8 cellular contexts compared by ENCODE assay signal in the genomic region with DNA sequence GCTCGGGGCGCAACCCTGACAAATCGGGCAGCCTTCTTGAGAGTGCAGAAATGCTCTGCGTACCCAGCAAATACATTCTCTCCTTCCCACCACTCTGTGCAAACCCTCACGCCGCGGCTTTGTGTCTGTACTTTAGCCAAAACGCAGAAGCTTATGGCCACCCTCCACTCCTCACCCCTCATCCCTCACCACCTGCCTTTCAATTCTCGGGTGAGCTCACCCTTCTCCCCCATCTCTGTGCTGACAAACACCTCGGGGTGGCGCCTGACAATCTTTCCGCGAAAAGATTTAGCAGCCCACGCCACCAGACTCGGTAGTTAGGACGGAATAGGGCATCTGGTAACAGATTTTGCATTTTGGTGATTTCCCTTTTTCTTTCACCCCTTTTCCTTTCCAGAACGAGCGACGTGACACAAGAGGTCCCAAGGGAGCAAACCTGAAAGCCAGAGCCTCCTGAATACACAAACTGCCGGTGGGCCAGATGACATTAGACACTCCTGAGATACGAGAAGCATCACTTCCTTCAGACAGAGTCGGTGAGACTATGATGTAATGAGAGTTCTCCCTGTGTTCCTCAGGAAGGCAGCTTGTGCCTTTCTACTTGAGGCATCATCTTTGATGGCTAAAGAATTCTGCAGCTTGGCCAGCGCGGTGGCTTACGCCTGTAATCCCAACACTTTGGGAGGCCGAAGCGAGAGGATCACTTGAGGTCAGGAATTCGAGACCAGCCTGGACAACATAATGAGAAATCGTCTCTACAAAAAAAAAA. TPM values are rescaled to one million over a fixed set of nuclear protein-coding genes. Genes with fewer than 3 reads are reported as not detected.
DNase-seq lines count a peak whose midpoint lies in the region; ATAC-seq, FAIRE-seq and TF ChIP-seq lines count a peak whose summit lies in the region.

No MANE protein-coding gene starts in this region.

- TF ChIP-seq EP300 in K562 (IDR thresholded peaks at IDR 0.05; ENCODE audit: low read length) = no peak

- intact Hi-C loops in K562 (cut with micrococcal nuclease) = loop anchor here (5.0 kb wide), 1 partner anchor 44 kb away; a partner anchor contains a TSS

- CTCF ChIA-PET in K562 (lab: Yijun Ruan, JAX; ENCODE audit: low intra/inter-chr PET ratio) = interaction anchor here (0.6 to 1.1 kb wide), 2 partner anchors 46 to 880 kb away, joined by 3 read pairs; no protein-coding TSS in a partner anchor

- no peak for TF ChIP-seq RAD21 in K562 (CRISPR knock-in tag; conservative IDR thresholded peaks at IDR 0.05 in 1 of 2, IDR thresholded peaks at IDR 0.05 in 1 of 2)

- no peaks in the 10 kb centered on the region; the same call in 1 of the 2 replicates for H4K20me1 ChIP-seq in K562 (replicated peaks; ENCODE audit: control insufficient read depth, insufficient read depth, low read length)

- H3K36me3 ChIP-seq in K562 (ENCODE audit: control insufficient read depth, insufficient read depth, low read length) = peaks cover 11% of the 10 kb centered on the region

- H3K27me3 ChIP-seq in K562 (ENCODE audit: control insufficient read depth in 2 of 2, insufficient read depth in 2 of 2, low read length in 2 of 2) = no peaks in the 10 kb centered on the region

- peaks cover 44% of the 10 kb centered on the region for H3K79me2 ChIP-seq in K562 (ENCODE audit: control insufficient read depth, insufficient read depth, low read length)

- no peaks in the 10 kb centered on the region for H3K9me3 ChIP-seq in K562 (replicated peaks; ENCODE audit: control insufficient read depth, insufficient read depth, low read depth, low read length)

- 14% methylated on average over 28 of the region's 29 CpGs for WGBS in K562 (ENCODE audit: insufficient coverage, low coverage, missing lambda C conversion rate)

- H3K27ac ChIP-seq in K562 (ENCODE audit: extremely low read depth, low read depth, low read length) = peak overlapping the region; percentile 77

- peak overlapping the region; percentile 98 for H3K4me2 ChIP-seq in K562 (ENCODE audit: insufficient read depth, low read length)

- POLR2A ChIA-PET in K562 (lab: Yijun Ruan, JAX) = interaction anchor here (0.6 to 2.3 kb wide), 3 partner anchors 9 to 45 kb away, joined by 3 to 11 read pairs (median 4); a partner anchor contains a TSS

- H3K4me3 ChIP-seq in K562 = peak overlapping the region; percentile 49

- TF ChIP-seq CTCF in K562 (IDR thresholded peaks at IDR 0.05 in 2 of 3, conservative IDR thresholded peaks at IDR 0.05 in 1 of 3; ENCODE audit: insufficient read depth in 2 of 3, low read depth in 1 of 3, low read length in 3 of 3) = peak in 1 of 3 experiments; percentile 16; a peak in 1 of 6 replicates

- FAIRE-seq in HTR-8/SVneo (lab: Jason Lieb, UNC) (peak; percentile 42), K562 (lab: Jason Lieb, UNC) (peak; percentile 58), islet of Langerhans (lab: Jason Lieb, UNC) (peak; percentile 55)

- no peak for TF ChIP-seq POLR2A in K562 (conservative IDR thresholded peaks at IDR 0.05)

- peak overlapping the region; percentile 85 to 93 for H3K9ac ChIP-seq in K562 (ENCODE audit: insufficient read depth in 1 of 2, low read depth in 2 of 2, low read length in 2 of 2)

- no TSS peak for BruUV-seq in K562 (replicated peaks; lab: Mats Ljungman, UMichigan)

- no peaks in the 10 kb centered on the region for H3K9me1 ChIP-seq in K562 (ENCODE audit: control insufficient read depth, insufficient read depth, low read length)

- H2AFZ ChIP-seq in K562 (ENCODE audit: low read depth, low read length) = peak overlapping the region; percentile 99

- peaks cover 3 to 5% of the 10 kb centered on the region in 2 experiments; a peak in 3 of 5 replicates for H3K4me1 ChIP-seq in K562 (replicated peaks in 1 of 2; ENCODE audit: control insufficient read depth in 2 of 2, insufficient read depth in 2 of 2, low read length in 2 of 2)

- in situ Hi-C loops in K562 (cut with MboI) = no loop called here

- DNase-seq in DMS53 treated with DMSO at 0.1 percent for 48 hours (lab: John Stamatoyannopoulos, UW; ENCODE audit: unreplicated experiment) = peak; percentile 35
- peak; percentile 33 for DNase-seq in HTR-8/SVneo (ENCODE audit: insufficient read length, low spot score)
- peak; percentile 17 to 70 (median 49) for DNase-seq in T-helper 2 cell
- peak; percentile 24 to 51 (median 32) for DNase-seq in K562 (ENCODE audit: extremely low read depth in 1 of 4, low spot score in 3 of 4)
- DNase-seq in stimulated activated CD4-positive, alpha-beta T cell treated with anti-CD3 and anti-CD28 coated beads, Interleukin-12 subunit alpha, Interleukin-12 subunit beta, amount 100 ng/mL, for 48 hours (ENCODE audit: low read depth in 2 of 3, low spot score in 1 of 3) = peak; percentile 43 to 60 (median 51)
- no peak for DNase-seq in DMS114 treated with DMSO at 0.1 percent for 48 hours (lab: John Stamatoyannopoulos, UW; ENCODE audit: unreplicated experiment)

- ATAC-seq in GM21367 (IDR thresholded peaks at IDR 0.05; ENCODE audit: unreplicated experiment) (peak; percentile 43), K562 (peak; percentile 58)

TF ChIP-seq in K562, 482 proteins besides CTCF, POLR2A, EP300 and RAD21 (continues in another document):
- no peak for TF ChIP-seq RB1 (IDR thresholded peaks at IDR 0.05; ENCODE audit: low read depth)
- no peak for TF ChIP-seq PTBP1 (IDR thresholded peaks at IDR 0.05; ENCODE audit: low read depth, low read length)
- TF ChIP-seq ZNF583 (CRISPR knock-in tag; IDR thresholded peaks at IDR 0.05) = no peak
- no peak for TF ChIP-seq PHF8 (IDR thresholded peaks at IDR 0.05; ENCODE audit: borderline replicate concordance, low read length)

RNA-seq across cellular contexts. Expression of a gene that starts 0.7 kb away (rescaled TPM):
- 26.9 and 67.3 TPM in 2 replicates for total RNA-seq in K562 (2011; cell fraction: chromatin; rRNA removed; ENCODE audit: low replicate concordance)
- 14.2 and 17.1 TPM in 2 replicates for total RNA-seq in K562 (2011; cell fraction: nucleolus; rRNA removed)
- 30.2 and 34.9 TPM in 2 replicates for total RNA-seq in K562 (2011; cell fraction: nucleoplasm; rRNA removed)
- total RNA-seq in K562 (2014; rRNA removed) (11.3 and 13.9 TPM in 2 replicates), K562 (2014; rRNA removed; fragmentation: Illumina TruSeq; extraction: Trizol) (33.8 and 42.0 TPM in 2 replicates), K562 (2015; rRNA removed; fragmentation: Illumina TruSeq; extraction: Trizol) (24.5 and 26.8 TPM in 2 replicates), K562 (2021) (28.9 and 33.2 TPM in 2 replicates)
- polyA plus RNA-seq in K562 (2011; rRNA removed) (23.6 and 30.4 TPM in 2 replicates), K562 (2014; fragmentation: Illumina TruSeq; extraction: Trizol) (21.6 and 26.8 TPM in 2 replicates), K562 (2014; fragmentation: Nextera tagmentation; extraction: Ambion mirVana) (10 to 100 TPM; 27.3 to 31.0 TPM), K562 (2014; rRNA removed) (16.9 and 18.9 TPM in 2 replicates)
- polyA plus RNA-seq in K562 (2011; cell fraction: cytosol; rRNA removed) = 4.1 and 10.3 TPM in 2 replicates
- polyA plus RNA-seq in K562 (2011; cell fraction: nucleus; rRNA removed) = 5.6 and 8.9 TPM in 2 replicates
- polyA plus RNA-seq in K562 (2012) = 16.8 and 18.9 TPM in 2 replicates
- polyA minus RNA-seq in K562 (2011; rRNA and poly(A)+ RNA removed) = 39.5 and 40.0 TPM in 2 replicates
- polyA minus RNA-seq in K562 (2011; cell fraction: cytosol; rRNA and poly(A)+ RNA removed) = 12.5 and 15.4 TPM in 2 replicates
- 9.7 and 16.1 TPM in 2 replicates for polyA minus RNA-seq in K562 (2011; cell fraction: nucleus; rRNA and poly(A)+ RNA removed)

RNA-seq across cellular contexts. Expression of a gene that starts 44.6 kb away (rescaled TPM):
- 0.42 and 0.51 TPM in 2 replicates for total RNA-seq in K562 (2011; cell fraction: chromatin; rRNA removed; ENCODE audit: low replicate concordance)
- 0.39 and 0.50 TPM in 2 replicates for total RNA-seq in K562 (2011; cell fraction: nucleolus; rRNA removed)
- total RNA-seq in K562 (2011; cell fraction: nucleoplasm; rRNA removed) = 0.37 and 0.84 TPM in 2 replicates
- 0.09 and 0.41 TPM in 2 replicates for total RNA-seq in K562 (2014; rRNA removed)
- 0.22 and 0.29 TPM in 2 replicates for total RNA-seq in K562 (2014; rRNA removed; fragmentation: Illumina TruSeq; extraction: Trizol)
- 0.25 and 0.34 TPM in 2 replicates for total RNA-seq in K562 (2015; rRNA removed; fragmentation: Illumina TruSeq; extraction: Trizol)
- 0.25 and 0.40 TPM in 2 replicates for total RNA-seq in K562 (2021)
- polyA plus RNA-seq in K562 (2011; rRNA removed) = 0.07 and 0.08 TPM in 2 replicates
- 0.10 and 0.12 TPM in 2 replicates for polyA plus RNA-seq in K562 (2011; cell fraction: cytosol; rRNA removed)
- 0.07 and 0.08 TPM in 2 replicates for polyA plus RNA-seq in K562 (2011; cell fraction: nucleus; rRNA removed)
- polyA plus RNA-seq in K562 (2012) = 0.21 and 0.44 TPM in 2 replicates
- polyA plus RNA-seq in K562 (2014; fragmentation: Illumina TruSeq; extraction: Trizol) = 0.22 and 0.29 TPM in 2 replicates
- polyA plus RNA-seq in K562 (2014; fragmentation: Nextera tagmentation; extraction: Ambion mirVana) = under 1 TPM; 0.29 to 0.35 TPM
- polyA plus RNA-seq in K562 (2014; rRNA removed) = 0.08 and 0.32 TPM in 2 replicates
- polyA minus RNA-seq in K562 (2011; rRNA and poly(A)+ RNA removed) = 0.18 and 0.24 TPM in 2 replicates
- not detected in 2 replicates for polyA minus RNA-seq in K562 (2011; cell fraction: cytosol; rRNA and poly(A)+ RNA removed)
- polyA minus RNA-seq in K562 (2011; cell fraction: nucleus; rRNA and poly(A)+ RNA removed) = 0.54 and 0.89 TPM in 2 replicates

RNA-seq across cellular contexts. Expression of a gene that starts 44.7 kb away (rescaled TPM):
- 26.5 and 143 TPM in 2 replicates for total RNA-seq in K562 (2011; cell fraction: chromatin; rRNA removed; ENCODE audit: low replicate concordance)
- 16.0 and 23.8 TPM in 2 replicates for total RNA-seq in K562 (2011; cell fraction: nucleolus; rRNA removed)
- total RNA-seq in K562 (2011; cell fraction: nucleoplasm; rRNA removed) = 61.3 and 94.4 TPM in 2 replicates
- 16.9 and 22.2 TPM in 2 replicates for total RNA-seq in K562 (2014; rRNA removed)
- 56.9 and 58.5 TPM in 2 replicates for total RNA-seq in K562 (2014; rRNA removed; fragmentation: Illumina TruSeq; extraction: Trizol)
- 52.7 and 56.4 TPM in 2 replicates for total RNA-seq in K562 (2015; rRNA removed; fragmentation: Illumina TruSeq; extraction: Trizol)
- 25.0 and 28.4 TPM in 2 replicates for total RNA-seq in K562 (2021)
- polyA plus RNA-seq in K562 (2011; rRNA removed) = 24.2 and 25.0 TPM in 2 replicates
- polyA plus RNA-seq in K562 (2011; cell fraction: cytosol; rRNA removed) = 3.4 and 4.9 TPM in 2 replicates
- polyA plus RNA-seq in K562 (2011; cell fraction: nucleus; rRNA removed) = 12.9 and 20.9 TPM in 2 replicates
- polyA plus RNA-seq in K562 (2012) = 17.3 and 29.7 TPM in 2 replicates
- 15.6 and 15.7 TPM in 2 replicates for polyA plus RNA-seq in K562 (2014; fragmentation: Illumina TruSeq; extraction: Trizol)
- 10 to 100 TPM in 1 of 2 experiments, 1 to 10 TPM in 1; 8.4 to 12.8 TPM for polyA plus RNA-seq in K562 (2014; fragmentation: Nextera tagmentation; extraction: Ambion mirVana)
- polyA plus RNA-seq in K562 (2014; rRNA removed) = 13.1 and 18.5 TPM in 2 replicates
- polyA minus RNA-seq in K562 (2011; rRNA and poly(A)+ RNA removed) = 78.7 and 109 TPM in 2 replicates
- polyA minus RNA-seq in K562 (2011; cell fraction: cytosol; rRNA and poly(A)+ RNA removed) = 24.5 and 44.1 TPM in 2 replicates
- 54.4 and 127 TPM in 2 replicates for polyA minus RNA-seq in K562 (2011; cell fraction: nucleus; rRNA and poly(A)+ RNA removed)
